19 cellular contexts compared by ENCODE assay signal in the genomic region with DNA sequence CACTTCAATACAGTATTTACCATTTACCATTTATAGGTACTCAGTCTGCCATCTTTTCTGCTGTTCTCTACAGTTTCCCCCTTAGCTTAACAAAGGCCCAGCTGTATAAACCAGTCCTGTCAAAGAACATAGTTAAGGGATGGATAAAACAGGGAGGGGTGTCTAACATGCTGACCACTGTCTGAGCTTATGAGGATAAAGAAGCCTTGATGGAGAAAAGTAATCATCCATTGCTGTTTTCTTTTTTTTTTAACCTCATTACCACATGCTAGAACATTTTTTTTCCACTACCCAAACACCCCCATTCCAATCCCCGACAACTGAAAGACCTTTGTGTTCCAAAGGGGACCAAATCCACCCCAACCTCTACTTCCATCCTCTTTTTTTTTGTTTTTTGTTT. TPM values are rescaled to one million over a fixed set of nuclear protein-coding genes. Genes with fewer than 3 reads are reported as not detected.
DNase-seq lines count a peak whose midpoint lies in the region; ATAC-seq, FAIRE-seq and TF ChIP-seq lines count a peak whose summit lies in the region.
"Had no signal": no experiment of that assay in that cellular context is flagged by ENCODE, and none has a peak within 500 bp of the region (broad histone marks: within the 10 kb centered on the region; RNA-seq: fewer than 3 reads in every experiment).

No MANE protein-coding gene starts in this region.

- H3K27ac ChIP-seq in HepG2 (ENCODE audit: extremely low read length, insufficient read depth, low read length) (no peak overlapping the region), right lobe of liver (no peak overlapping the region), thyroid gland (no peak overlapping the region)
- H3K27ac ChIP-seq: BLaER1 had no signal

- H3K79me2 ChIP-seq in HepG2 (ENCODE audit: insufficient read depth, low read length), result peaks cover 86% of the 10 kb centered on the region

- H3K9me3 ChIP-seq in HepG2 (ENCODE audit: low read length) (no peaks in the 10 kb centered on the region), right lobe of liver (no peaks in the 10 kb centered on the region), thyroid gland (no peaks in the 10 kb centered on the region)
- H3K9me3 ChIP-seq: BLaER1 had no signal

- CTCF ChIA-PET in HepG2 (lab: Yijun Ruan, JAX; ENCODE audit: low intra/inter-chr PET ratio, low total read pairs), result no interaction called here

- no peak overlapping the region for H3K4me3 ChIP-seq in HepG2 (replicated peaks in 1 of 3; ENCODE audit: insufficient read depth in 1 of 3, low read depth in 2 of 3, low read length in 3 of 3)
- H3K4me3 ChIP-seq in right lobe of liver, result no peak overlapping the region
- H3K4me3 ChIP-seq in thyroid gland (replicated peaks in 1 of 3), result no peak overlapping the region
- H3K4me3 ChIP-seq: BLaER1 had no signal

- no peak for TF ChIP-seq RAD21 in HepG2 (CRISPR knock-in tag; IDR thresholded peaks at IDR 0.05)

- peaks cover 3% of the 10 kb centered on the region for H3K36me3 Mint-ChIP-seq in chondrocyte (ENCODE audit: low read depth)
- H3K36me3 Mint-ChIP-seq in neural crest cell (ENCODE audit: low read depth), result peaks cover 5% of the 10 kb centered on the region
- H3K36me3 Mint-ChIP-seq: CD14-positive monocyte; CD8-positive, alpha-beta T cell had no signal

- no peak for TF ChIP-seq EP300 in HepG2 (IDR thresholded peaks at IDR 0.05; ENCODE audit: low read depth in 2 of 2, low read length in 2 of 2)
- TF ChIP-seq EP300 in HepG2 (CRISPR knock-in tag; IDR thresholded peaks at IDR 0.05; ENCODE audit: borderline replicate concordance), result no peak

- TF ChIP-seq POLR2A in HepG2 (IDR thresholded peaks at IDR 0.05; ENCODE audit: insufficient read depth in 1 of 2, low read depth in 2 of 2, low read length in 2 of 2) (no peak), right lobe of liver (IDR thresholded peaks at IDR 0.05) (no peak), thyroid gland (IDR thresholded peaks at IDR 0.05) (no peak)

- BruUV-seq in HepG2 (replicated peaks; lab: Mats Ljungman, UMichigan), result no TSS peak

- DNase-seq in HepG2 (ENCODE audit: low spot score) (no peak), right lobe of liver (no peak), chondrocyte (ENCODE audit: low spot score) (no peak), neural crest cell (ENCODE audit: low read depth, low spot score) (no peak), thyroid gland (no peak)
- no peak for DNase-seq in activated T-cell treated with anti-CD3 and anti-CD28 coated beads, Interleukin-2, amount 50 U/mL, for 1 hour
- DNase-seq in NK-92 treated with Interleukin-12 subunit alpha and Interleukin-12 subunit beta, amount 100 ng/mL, for 24 hours (lab: John Stamatoyannopoulos, UW), result no peak
- DNase-seq: 8988T; Calu3; CD8-positive, alpha-beta T cell; DMS79 treated with DMSO at 0.1 percent for 48 hours; GF-D8; GOT3; H7; HFFc6 had no signal

- intact Hi-C loops in HepG2 (cut with micrococcal nuclease; ENCODE audit: unreplicated experiment), result no loop called here
- intact Hi-C loops in right lobe of liver (cut with DNase I), result no loop called here
- intact Hi-C loops in thyroid gland (cut with DNase I), result no loop called here

- no peak overlapping the region for H3K4me2 ChIP-seq in HepG2 (ENCODE audit: low read depth, low read length)
- H3K4me2 ChIP-seq: BLaER1 had no signal

- TF ChIP-seq CTCF in HepG2 (CRISPR knock-in tag; IDR thresholded peaks at IDR 0.05), result no peak
- TF ChIP-seq CTCF in right lobe of liver (IDR thresholded peaks at IDR 0.05), result no peak
- TF ChIP-seq CTCF in chondrocyte (IDR thresholded peaks at IDR 0.05), result no peak
- TF ChIP-seq CTCF in neural crest cell (conservative IDR thresholded peaks at IDR 0.05), result no peak
- no peak for TF ChIP-seq CTCF in thyroid gland (IDR thresholded peaks at IDR 0.05)

- no peak overlapping the region for H3K9ac ChIP-seq in HepG2 (ENCODE audit: insufficient read depth, low read depth, low read length)
- H3K9ac ChIP-seq: BLaER1 had no signal

- in situ Hi-C loops in HepG2 (cut with HindIII; ENCODE audit: extremely low pct_ligation_motif_present, low pct_unique_long_range_greater_than_20kb), result no loop called here

- H3K27ac Mint-ChIP-seq in chondrocyte (ENCODE audit: unreplicated experiment) (peak overlapping the region; percentile 15), neural crest cell (ENCODE audit: unreplicated experiment) (no peak overlapping the region)
- H3K27ac Mint-ChIP-seq: CD14-positive monocyte; CD8-positive, alpha-beta T cell; HFFc6 had no signal

- POLR2A ChIA-PET in HepG2 (lab: Yijun Ruan, JAX), result no interaction called here

- FAIRE-seq in HepG2 (lab: Jason Lieb, UNC), result no peak
- FAIRE-seq: HTR-8/SVneo had no signal

- no peaks in the 10 kb centered on the region for H3K27me3 Mint-ChIP-seq in chondrocyte (ENCODE audit: low read depth)
- no peaks in the 10 kb centered on the region for H3K27me3 Mint-ChIP-seq in neural crest cell (ENCODE audit: low read depth)

- H3K4me1 ChIP-seq in HepG2 (ENCODE audit: insufficient read depth, low read length) (no peaks in the 10 kb centered on the region), right lobe of liver (no peaks in the 10 kb centered on the region), thyroid gland (no peaks in the 10 kb centered on the region)
- H3K4me1 ChIP-seq: BLaER1 had no signal

- H2AFZ ChIP-seq in HepG2 (ENCODE audit: low read length), result no peak overlapping the region

- WGBS in HepG2 (ENCODE audit: low lambda C conversion rate), result 95% methylated on average over 1 of the region's 1 CpG
- 82% methylated on average over 1 of the region's 1 CpG for WGBS in right lobe of liver (ENCODE audit: insufficient coverage, low coverage, low lambda C conversion rate, missing lambda C conversion rate)
- 80 to 88% methylated on average over 1 of the region's 1 CpG for WGBS in thyroid gland, 2 donors

- H3K4me3 Mint-ChIP-seq in chondrocyte (ENCODE audit: unreplicated experiment) (no peak overlapping the region), neural crest cell (peak overlapping the region; percentile 53)
- H3K4me3 Mint-ChIP-seq: CD14-positive monocyte; CD8-positive, alpha-beta T cell; HFFc6 had no signal

- peaks cover 4% of the 10 kb centered on the region for H3K9me3 Mint-ChIP-seq in chondrocyte (ENCODE audit: low read depth)
- H3K9me3 Mint-ChIP-seq in neural crest cell, result peaks cover 5% of the 10 kb centered on the region
- H3K9me3 Mint-ChIP-seq: CD8-positive, alpha-beta T cell had no signal

- ATAC-seq in HepG2 (no peak), right lobe of liver (no peak)
- ATAC-seq: CD8-positive, alpha-beta T cell; HCT116 had no signal

- H3K4me1 Mint-ChIP-seq in chondrocyte (ENCODE audit: low read depth), result peaks cover 40% of the 10 kb centered on the region
- H3K4me1 Mint-ChIP-seq in neural crest cell, result peaks cover 60% of the 10 kb centered on the region
- H3K4me1 Mint-ChIP-seq: CD14-positive monocyte had no signal

- no peaks in the 10 kb centered on the region; the same call in 1 of the 2 replicates for H4K20me1 ChIP-seq in HepG2 (ENCODE audit: insufficient read depth, low read length)
- H4K20me1 ChIP-seq: BLaER1 had no signal

- H3K36me3 ChIP-seq in HepG2 (replicated peaks in 1 of 2; ENCODE audit: control insufficient read depth in 1 of 2, insufficient read depth in 2 of 2, low read length in 2 of 2) (peaks cover 0 to 1% of the 10 kb centered on the region in 2 experiments; a peak in 1 of 5 replicates), right lobe of liver (no peaks in the 10 kb centered on the region), thyroid gland (no peaks in the 10 kb centered on the region)
- H3K36me3 ChIP-seq: BLaER1 had no signal

- no peaks in the 10 kb centered on the region for H3K27me3 ChIP-seq in HepG2 (ENCODE audit: control insufficient read depth in 1 of 2, insufficient read depth in 2 of 2, low read length in 2 of 2)
- no peaks in the 10 kb centered on the region for H3K27me3 ChIP-seq in right lobe of liver
- H3K27me3 ChIP-seq in thyroid gland, result no peaks in the 10 kb centered on the region
- H3K27me3 ChIP-seq: BLaER1 had no signal

TF ChIP-seq in HepG2, 621 proteins besides CTCF, POLR2A, EP300 and RAD21 (continues in another document):
- TF ChIP-seq, protein P1, sequence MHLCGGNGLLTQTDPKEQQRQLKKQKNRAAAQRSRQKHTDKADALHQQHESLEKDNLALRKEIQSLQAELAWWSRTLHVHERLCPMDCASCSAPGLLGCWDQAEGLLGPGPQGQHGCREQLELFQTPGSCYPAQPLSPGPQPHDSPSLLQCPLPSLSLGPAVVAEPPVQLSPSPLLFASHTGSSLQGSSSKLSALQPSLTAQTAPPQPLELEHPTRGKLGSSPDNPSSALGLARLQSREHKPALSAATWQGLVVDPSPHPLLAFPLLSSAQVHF (CRISPR knock-in tag; IDR thresholded peaks at IDR 0.05), result no peak
- peak; percentile 53 for TF ChIP-seq RBM22 (optimal IDR thresholded peaks at IDR 0.05; ENCODE audit: low read length)

RNA-seq across cellular contexts. Expression of a gene that starts 39.9 kb away (rescaled TPM):
- total RNA-seq in HepG2 (2016; rRNA removed; fragmentation: Illumina TruSeq; extraction: Trizol) (42.9 and 76.4 TPM in 2 replicates), right lobe of liver (10 to 100 TPM; 14.8 to 34.3 (median 31.1) TPM), chondrocyte (11.1 to 16.2 TPM (median 13.5 TPM) in 3 replicates), neural crest cell (86.6 and 86.8 TPM in 2 replicates), thyroid gland (10 to 100 TPM; 13.2 to 32.4 (median 23.3) TPM)
- total RNA-seq in HepG2 (2016; cell fraction: cytosol; rRNA removed; fragmentation: Illumina TruSeq; extraction: Trizol; ENCODE audit: low read depth), result 197 and 224 TPM in 2 replicates
- 43.4 and 67.6 TPM in 2 replicates for total RNA-seq in HepG2 (2016; cell fraction: insoluble cytoplasmic fraction; rRNA removed; fragmentation: Illumina TruSeq; extraction: Trizol)
- total RNA-seq in HepG2 (2016; cell fraction: membrane; rRNA removed; fragmentation: Illumina TruSeq; extraction: Trizol), result 53.4 and 59.2 TPM in 2 replicates
- 328 and 346 TPM in 2 replicates for total RNA-seq in HepG2 (2016; cell fraction: nucleus; rRNA removed; fragmentation: Illumina TruSeq; extraction: Trizol)
- 17.9 and 18.5 TPM in 2 replicates for polyA plus RNA-seq in HepG2 (2011; rRNA removed)
- 8.8 and 11.0 TPM in 2 replicates for polyA plus RNA-seq in HepG2 (2011; cell fraction: cytosol; rRNA removed)
- polyA plus RNA-seq in HepG2 (2011; cell fraction: nucleus; rRNA removed), result 21.4 and 35.4 TPM in 2 replicates
- 6.1 and 6.7 TPM in 2 replicates for polyA plus RNA-seq in HepG2 (2012)
- polyA plus RNA-seq in HepG2 (2016; cell fraction: cytosol; fragmentation: Illumina TruSeq; extraction: Trizol; ENCODE audit: low read depth), result 1.5 and 1.6 TPM in 2 replicates
- 16.8 and 17.1 TPM in 2 replicates for polyA plus RNA-seq in HepG2 (2016; cell fraction: insoluble cytoplasmic fraction; fragmentation: Illumina TruSeq; extraction: Trizol; ENCODE audit: low read depth)
- 2.0 and 3.2 TPM in 2 replicates for polyA plus RNA-seq in HepG2 (2016; cell fraction: membrane; fragmentation: Illumina TruSeq; extraction: Trizol; ENCODE audit: low read depth)
- polyA plus RNA-seq in HepG2 (2016; cell fraction: nucleus; fragmentation: Illumina TruSeq; extraction: Trizol; ENCODE audit: insufficient read depth, low read depth), result 27.3 and 29.1 TPM in 2 replicates
- 259 TPM in 1 of 2 replicates, not detected in the other for polyA minus RNA-seq in HepG2 (2011; rRNA and poly(A)+ RNA removed; ENCODE audit: low replicate concordance)
- polyA minus RNA-seq in HepG2 (2011; cell fraction: cytosol; rRNA and poly(A)+ RNA removed), result 21.6 and 22.5 TPM in 2 replicates
- polyA minus RNA-seq in HepG2 (2011; cell fraction: nucleus; rRNA and poly(A)+ RNA removed), result 385 and 392 TPM in 2 replicates
- total RNA-seq: Calu3; CD8-positive, alpha-beta T cell; HFFc6 had no signal
- polyA plus RNA-seq: CD14-positive monocyte had no signal
